Comparison of ENCODE assay signal across 20 cellular contexts in the genomic region with DNA sequence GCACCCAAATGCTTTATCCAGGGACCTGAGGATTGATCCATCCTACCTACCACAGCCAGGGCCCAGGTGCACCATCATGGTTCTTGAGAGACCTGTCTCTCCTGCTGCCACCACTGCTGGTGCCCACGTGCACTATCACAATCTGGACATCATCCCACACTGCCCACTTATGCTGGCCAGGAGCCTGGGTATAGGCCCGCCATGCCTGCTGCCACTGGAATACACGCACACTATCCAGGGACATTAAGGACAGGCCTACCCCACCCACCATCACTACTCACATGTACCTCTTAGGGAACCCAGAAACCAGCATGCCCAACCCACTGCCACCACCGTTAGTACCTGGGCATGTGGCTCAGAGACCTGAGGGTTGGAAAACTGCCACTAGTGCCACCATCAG.
"Had no signal": no experiment of that assay in that cellular context is flagged by ENCODE, and none has a peak within 500 bp of the region (broad histone marks: within the 10 kb centered on the region; RNA-seq: fewer than 3 reads in every experiment).

No MANE protein-coding gene starts in this region.

- H3K4me3 ChIP-seq: MG63 had no signal

- H3K27me3 ChIP-seq: MG63 had no signal

- H3K27ac ChIP-seq: RWPE1 had no signal

- ATAC-seq: HepG2 had no signal

- H3K9me3 ChIP-seq: MG63, SK-N-SH had no signal

- DNase-seq: IMR-90, Karpas-422, KG1, MG63, NCI-H1092 treated with DMSO at 0.1 percent for 48 hours, NCI-H1436, NCI-H187, NCI-H2029, NCI-H2081 treated with DMSO at 0.1 percent for 48 hours, NCI-H2171, NCI-H226, NCI-H446, NCI-H510A, NCI-H524 treated with DMSO at 0.1 percent for 48 hours, NCI-H69, NCI-H774, SHP77, SK-N-SH had no signal

- H3K36me3 ChIP-seq: MG63 had no signal
